In genomic region chr3:185997130-185997529, GRCh38 we compare ENCODE assay signal across 8 cellular contexts.
"Had no signal": no experiment of that assay in that cellular context is flagged by ENCODE, and none has a peak within 500 bp of the region (broad histone marks: within the 10 kb centered on the region; RNA-seq: fewer than 3 reads in every experiment).

No MANE protein-coding gene starts in this region.

- H3K4me3 ChIP-seq: GM12878 had no signal

- DNase-seq: GDM1, GF-D8 had no signal

- ATAC-seq: GM12878 had no signal

- FAIRE-seq: G401.6, GM12878, GM12891, GM12892, GM18507, GM19239 had no signal
